ENCODE assay signal across 8 cellular contexts in the genomic region with DNA sequence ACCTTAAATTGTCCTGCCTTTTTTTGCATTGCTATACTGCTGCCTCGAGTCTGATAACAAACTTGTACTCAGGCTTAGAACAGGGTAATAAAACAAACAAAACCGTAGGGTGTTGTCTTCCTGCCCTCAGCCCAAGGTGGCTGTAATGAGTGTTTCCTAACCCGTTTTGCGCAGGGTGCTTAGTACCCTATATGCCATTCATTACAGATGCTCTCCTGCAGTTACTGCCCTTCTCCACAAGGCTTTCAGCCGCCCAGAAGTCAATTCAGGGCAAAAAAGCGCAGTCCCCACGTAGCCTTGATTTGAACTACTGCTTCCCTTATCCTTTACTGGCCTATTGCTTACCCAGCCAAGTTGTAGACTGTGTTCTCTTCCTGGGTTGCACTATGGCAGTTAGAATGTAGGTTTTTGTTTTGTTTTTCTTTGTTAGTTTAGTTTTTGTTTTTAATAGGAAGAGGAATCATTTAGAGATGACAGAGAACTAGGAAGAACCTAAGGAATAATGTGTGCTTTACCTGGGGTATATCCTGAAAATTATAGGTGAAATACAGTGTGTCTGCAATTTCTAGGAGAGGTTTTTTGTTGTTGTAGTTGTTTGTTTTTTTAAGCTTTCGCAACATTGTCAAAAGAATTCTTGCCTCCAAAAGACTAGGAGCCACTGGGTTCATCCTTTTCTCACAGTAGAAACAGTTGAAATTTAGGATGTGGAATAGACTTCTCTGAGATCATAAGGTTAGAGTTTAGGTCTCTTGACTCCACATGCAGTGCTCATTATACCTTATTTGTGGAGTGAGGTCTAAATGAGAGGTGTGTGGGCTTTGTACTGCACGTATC. TPM values are rescaled to one million over a fixed set of nuclear protein-coding genes. Genes with fewer than 3 reads are reported as not detected.
A peak's percentile ranks its signal among the peaks of the same experiment; 100 is the strongest.
DNase-seq lines count a peak whose midpoint lies in the region; ATAC-seq, FAIRE-seq and TF ChIP-seq lines count a peak whose summit lies in the region.

No MANE protein-coding gene starts in this region.

- H3K27me3 Mint-ChIP-seq in T-helper 17 cell: no peaks in the 10 kb centered on the region

- peaks cover 17% of the 10 kb centered on the region for H3K36me3 ChIP-seq in iPS-18a (ENCODE audit: control insufficient read depth, low read depth, low read length)

- in situ Hi-C loops in astrocyte of the spinal cord (cut with HindIII; ENCODE audit: low sequenced_read_pairs): no loop called here

- H3K4me1 ChIP-seq in iPS-18a (ENCODE audit: control insufficient read depth, low read depth, low read length): peaks cover 11% of the 10 kb centered on the region

- ATAC-seq in T-helper 17 cell: peak; percentile 79

- H3K9me3 ChIP-seq in T-helper 17 cell (ENCODE audit: control insufficient read depth, low read length, poor library complexity, severe bottlenecking) (no peaks in the 10 kb centered on the region), iPS-18a (ENCODE audit: control insufficient read depth, low read depth, low read length) (no peaks in the 10 kb centered on the region)

- H3K36me3 Mint-ChIP-seq in T-helper 17 cell (ENCODE audit: low read depth): peaks cover 4% of the 10 kb centered on the region

- peak; percentile 47 for DNase-seq in H54 (ENCODE audit: insufficient read length, low spot score)
- DNase-seq in LHCN-M2 (ENCODE audit: low read depth): peak; percentile 75
- DNase-seq in T-helper 17 cell: peak; percentile 39 to 45 (median 43)
- peak; percentile 66 for DNase-seq in astrocyte of the spinal cord (ENCODE audit: low read depth, low spot score)
- DNase-seq in stimulated activated CD4-positive, alpha-beta T cell treated with anti-CD3 and anti-CD28 coated beads, Interleukin-12 subunit alpha, Interleukin-12 subunit beta, amount 100 ng/mL, for 24 hours (ENCODE audit: low read depth in 2 of 2): peak; percentile 16 to 42
- no peak for DNase-seq in middle frontal gyrus (ENCODE audit: extremely low spot score, low spot score)

- H3K4me3 ChIP-seq in GM08714 (ENCODE audit: low read length): peak overlapping the region; percentile 97
- peak overlapping the region; percentile 93 for H3K4me3 ChIP-seq in astrocyte of the spinal cord (ENCODE audit: low read depth, low read length)
- H3K4me3 ChIP-seq in iPS-18a (ENCODE audit: low read length): peak overlapping the region; percentile 76

- no peak for TF ChIP-seq POLR2A in H54 (IDR thresholded peaks at IDR 0.05; ENCODE audit: low read depth, low read length)

- peak overlapping the region; percentile 96 for H3K4me3 Mint-ChIP-seq in T-helper 17 cell

- peaks cover 37% of the 10 kb centered on the region for H3K4me1 Mint-ChIP-seq in T-helper 17 cell

- peak; percentile 72 for TF ChIP-seq CTCF in astrocyte of the spinal cord (IDR thresholded peaks at IDR 0.05; ENCODE audit: low read depth, low read length)

- H3K9ac ChIP-seq in iPS-18a (ENCODE audit: low read length): peak overlapping the region; percentile 90

- FAIRE-seq in H54 (lab: Jason Lieb, UNC): no peak

- H3K27me3 ChIP-seq in iPS-18a (ENCODE audit: control insufficient read depth, insufficient read depth, low read length): no peaks in the 10 kb centered on the region

- H3K27ac Mint-ChIP-seq in T-helper 17 cell: peak overlapping the region; percentile 91

- H3K27ac ChIP-seq in iPS-18a (ENCODE audit: low read length): no peak overlapping the region

RNA-seq across cellular contexts. Expression of a gene that starts 1.3 kb away (rescaled TPM):
- total RNA-seq in LHCN-M2 (2014; rRNA removed): 49.6 and 57.9 TPM in 2 replicates
- polyA plus RNA-seq in LHCN-M2 (2012): 30.8 TPM
- total RNA-seq in T-helper 17 cell: 10 to 100 TPM; 31.9 to 40.8 TPM

RNA-seq across cellular contexts. Expression of a gene that starts 1.4 kb away (rescaled TPM):
- total RNA-seq in LHCN-M2 (2014; rRNA removed) (5.6 and 6.9 TPM in 2 replicates), T-helper 17 cell (1 to 10 TPM; 1.4 to 2.0 TPM)
- 6.2 TPM for polyA plus RNA-seq in LHCN-M2 (2012)

RNA-seq across cellular contexts. Expression of a gene that starts 41.3 kb away (rescaled TPM):
- total RNA-seq in LHCN-M2 (2014; rRNA removed) (36.2 and 36.3 TPM in 2 replicates), T-helper 17 cell (1 to 10 TPM; 4.6 to 5.2 TPM)
- polyA plus RNA-seq in LHCN-M2 (2012): 8.1 TPM

RNA-seq across cellular contexts. Expression of a gene that starts 57.3 kb away (rescaled TPM):
- total RNA-seq in LHCN-M2 (2014; rRNA removed): 0.58 and 1.1 TPM in 2 replicates
- 0.83 TPM for polyA plus RNA-seq in LHCN-M2 (2012)
- total RNA-seq in T-helper 17 cell: not detected
